In genomic region chr10:45575966-45576597, GRCh38 we compare ENCODE assay signal across 23 cellular contexts.
"Had no signal": no experiment of that assay in that cellular context is flagged by ENCODE, and none has a peak within 500 bp of the region (broad histone marks: within the 10 kb centered on the region; RNA-seq: fewer than 3 reads in every experiment).

No MANE protein-coding gene starts in this region.

- H3K27me3 Mint-ChIP-seq: naive thymus-derived CD8-positive, alpha-beta T cell had no signal

- H3K4me1 Mint-ChIP-seq: neural crest cell had no signal

- H3K36me3 ChIP-seq: heart left ventricle, left ventricle myocardium inferior, ovary, tibial artery, upper lobe of right lung, vagina had no signal

- H3K9me3 Mint-ChIP-seq: neural crest cell; stimulated activated effector memory CD8-positive, alpha-beta T cell treated with anti-CD3 and anti-CD28 coated beads, Interleukin-12 subunit alpha, Interleukin-12 subunit beta, amount 100 ng/mL, for 72 hours had no signal

- H3K27me3 ChIP-seq: dorsolateral prefrontal cortex, heart left ventricle, ovary, tibial artery, upper lobe of right lung, vagina had no signal

- H3K36me3 Mint-ChIP-seq: stimulated activated effector memory CD8-positive, alpha-beta T cell treated with anti-CD3 and anti-CD28 coated beads, Interleukin-12 subunit alpha, Interleukin-12 subunit beta, amount 100 ng/mL, for 72 hours had no signal

- ATAC-seq: esophagus mucosa; heart left ventricle; naive thymus-derived CD8-positive, alpha-beta T cell; right cardiac atrium; stimulated activated effector memory CD8-positive, alpha-beta T cell treated with anti-CD3 and anti-CD28 coated beads, Interleukin-12 subunit alpha, Interleukin-12 subunit beta, amount 100 ng/mL, for 72 hours; stimulated activated naive CD8-positive, alpha-beta T cell treated with anti-CD3 and anti-CD28 coated beads, Interleukin-15, Interleukin-2, amounts not matched to agents 100 U/mL and 50 U/mL, for 24 hours; upper lobe of right lung had no signal

- H3K27ac Mint-ChIP-seq: stimulated activated effector memory CD8-positive, alpha-beta T cell treated with anti-CD3 and anti-CD28 coated beads, Interleukin-12 subunit alpha, Interleukin-12 subunit beta, amount 100 ng/mL, for 72 hours had no signal

- DNase-seq: cortex of kidney; dorsolateral prefrontal cortex; effector memory CD4-positive, alpha-beta T cell; heart left ventricle; hypothalamus; islet precursor cell; left ventricle myocardium inferior; mesenchymal stem cell; naive thymus-derived CD8-positive, alpha-beta T cell; nucleus accumbens; ovary; right cardiac atrium; stimulated activated CD4-positive, alpha-beta T cell treated with anti-CD3 and anti-CD28 coated beads, Interleukin-4, amount 100 ng/mL, for 1 hour; stimulated activated CD8-positive, alpha-beta memory T cell treated with anti-CD3 and anti-CD28 coated beads, Interleukin-4, amount 100 ng/mL, for 48 hours; stimulated activated naive CD8-positive, alpha-beta T cell treated with anti-CD3 and anti-CD28 coated beads, Interleukin-15, Interleukin-2, amounts not matched to agents 100 U/mL and 50 U/mL, for 24 hours; tibial artery; upper lobe of right lung had no signal

- H3K4me3 Mint-ChIP-seq: naive thymus-derived CD8-positive, alpha-beta T cell; neural crest cell; stimulated activated effector memory CD8-positive, alpha-beta T cell treated with anti-CD3 and anti-CD28 coated beads, Interleukin-12 subunit alpha, Interleukin-12 subunit beta, amount 100 ng/mL, for 72 hours had no signal

- H3K9me3 ChIP-seq: left ventricle myocardium inferior, ovary, tibial artery, upper lobe of right lung, vagina had no signal

- H3K4me3 ChIP-seq: dorsolateral prefrontal cortex, heart left ventricle, left ventricle myocardium inferior, lung, ovary, tibial artery, upper lobe of right lung, vagina had no signal

- H3K27ac ChIP-seq: dorsolateral prefrontal cortex, heart left ventricle, left ventricle myocardium inferior, ovary, tibial artery, upper lobe of right lung, vagina had no signal

- FAIRE-seq: frontal cortex had no signal
